Comparison of ENCODE assay signal across 18 cellular contexts in the genomic region with DNA sequence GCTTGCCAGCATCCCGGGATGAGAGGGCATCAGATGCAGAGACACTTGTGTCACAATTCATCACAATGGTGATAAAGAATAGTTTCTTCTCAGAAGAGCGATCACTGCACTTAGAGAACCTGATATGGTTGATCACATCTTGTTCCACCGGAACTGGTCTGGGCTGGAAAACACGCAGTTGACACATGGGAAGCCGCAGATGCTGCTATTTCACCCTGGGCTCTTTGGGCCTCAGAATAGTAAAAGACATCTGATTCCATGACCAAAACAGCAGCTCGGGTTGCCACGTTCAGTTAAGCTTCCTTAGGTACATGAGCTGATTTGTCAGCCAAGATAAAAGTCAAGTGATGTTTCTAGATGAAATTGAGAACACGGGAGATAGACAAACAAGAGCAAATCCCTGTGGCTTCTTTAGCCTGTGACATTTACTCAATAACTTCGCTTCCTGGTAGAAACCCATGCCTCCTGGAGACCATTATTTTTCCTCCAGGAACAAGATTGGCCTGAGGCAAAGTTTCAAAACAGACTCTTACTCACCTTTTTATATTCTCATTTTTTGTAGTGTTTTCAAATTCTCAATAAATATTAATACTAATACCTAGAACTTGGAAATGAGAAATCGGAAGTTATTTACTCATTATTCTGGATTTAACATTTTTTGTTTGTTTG. TPM values are rescaled to one million over a fixed set of nuclear protein-coding genes. Genes with fewer than 3 reads are reported as not detected.
"Had no signal": no experiment of that assay in that cellular context is flagged by ENCODE, and none has a peak within 500 bp of the region (broad histone marks: within the 10 kb centered on the region; RNA-seq: fewer than 3 reads in every experiment).

No MANE protein-coding gene starts in this region.

- H3K9me3 ChIP-seq: left lung, pancreas, spleen, tibial nerve had no signal

- H3K4me1 ChIP-seq: left lung, pancreas, spleen, tibial nerve had no signal

- ATAC-seq: esophagus mucosa; left lung; pancreas; stimulated activated naive B cell treated with anti-CD40 and anti-IgM and Interleukin-4, amounts not matched to agents 10 μg/mL and 1 μg/mL and 100 μg/mL, for 72 hours had no signal

- H3K27ac ChIP-seq: brain microvascular endothelial cell, dorsolateral prefrontal cortex, left lung, pancreas, spleen, tibial nerve had no signal

- DNase-seq: activated CD4-positive, alpha-beta T cell treated with anti-CD3 and anti-CD28 coated beads, Interleukin-2, amount 50 U/mL, for 4 hours; activated CD4-positive, CD25-positive, alpha-beta regulatory T cell treated with anti-CD3 and anti-CD28 coated beads, Interleukin-2, amount 50 U/mL, for 72 hours; activated gamma-delta T cell; activated naive CD8-positive, alpha-beta T cell treated with anti-CD3 and anti-CD28 coated beads for 36 hours; activated T-cell treated with anti-CD3 and anti-CD28 coated beads, Interleukin-2, amount 50 U/mL, for 48 hours; brain microvascular endothelial cell; dorsolateral prefrontal cortex; left lung; pancreas; spleen; stimulated activated CD4-positive, alpha-beta T cell treated with anti-CD3 and anti-CD28 coated beads, Interleukin-2, amount 100 ng/mL, for 24 hours; stimulated activated naive B cell treated with anti-CD40 and anti-IgM and Interleukin-4, amounts not matched to agents 10 μg/mL and 1 μg/mL and 100 μg/mL, for 72 hours; T-helper 9 cell had no signal

- H3K4me3 ChIP-seq: dorsolateral prefrontal cortex, left lung, pancreas, spleen, tibial nerve had no signal

- H3K27me3 ChIP-seq: brain microvascular endothelial cell, left lung, pancreas, tibial nerve had no signal

- H3K36me3 ChIP-seq: brain microvascular endothelial cell, left lung, pancreas, spleen, tibial nerve had no signal

RNA-seq across cellular contexts. Expression of a gene that starts 20.4 kb away (rescaled TPM):
- total RNA-seq: chondrocyte, left lung, mesenteric fat pad, subcutaneous adipose tissue had no signal
